Comparison of ENCODE assay signal across 8 cellular contexts in genomic region chr20:35284992-35285805, GRCh38. TPM values are rescaled to one million over a fixed set of nuclear protein-coding genes. Genes with fewer than 3 reads are reported as not detected.
DNase-seq lines count a peak whose midpoint lies in the region; ATAC-seq and TF ChIP-seq lines count a peak whose summit lies in the region.

No MANE protein-coding gene starts in this region.

- no peaks in the 10 kb centered on the region for H3K27me3 ChIP-seq in SJSA1 (replicated peaks)

- ATAC-seq in GM19035 (IDR thresholded peaks at IDR 0.05; ENCODE audit: unreplicated experiment) (peak; percentile 3), GM19351 (IDR thresholded peaks at IDR 0.05; ENCODE audit: unreplicated experiment) (no peak), GM21737 (IDR thresholded peaks at IDR 0.05; ENCODE audit: unreplicated experiment) (no peak), GM18505 (IDR thresholded peaks at IDR 0.05; ENCODE audit: unreplicated experiment) (no peak)

- H3K4me1 ChIP-seq in SJSA1 (replicated peaks) = peaks cover 9% of the 10 kb centered on the region

- H3K27ac ChIP-seq in SJSA1 = peak overlapping the region; percentile 62

- peaks cover 31% of the 10 kb centered on the region for H3K36me3 ChIP-seq in SJSA1

- no peaks in the 10 kb centered on the region for H3K9me3 ChIP-seq in SJSA1 (replicated peaks)

- H3K4me3 ChIP-seq in SJSA1 (peak overlapping the region; percentile 82), fibroblast of villous mesenchyme (ENCODE audit: low read depth, low read length) (peak overlapping the region; percentile 92), retinal pigment epithelial cell (ENCODE audit: low read length) (peak overlapping the region; percentile 84)

- TF ChIP-seq CTCF in fibroblast of villous mesenchyme (IDR thresholded peaks at IDR 0.05; ENCODE audit: insufficient read depth, low read depth, low read length) (no peak), retinal pigment epithelial cell (conservative IDR thresholded peaks at IDR 0.05; ENCODE audit: low read depth, low read length) (no peak)

- TF ChIP-seq POLR2A in GM18505 (IDR thresholded peaks at IDR 0.05; ENCODE audit: borderline replicate concordance, extremely low read depth, insufficient read depth, insufficient read length) = no peak

- DNase-seq in SJSA1 (ENCODE audit: low read depth in 1 of 2, low spot score in 2 of 2) = no peak
- no peak for DNase-seq in fibroblast of villous mesenchyme (ENCODE audit: low read depth)
- no peak for DNase-seq in retinal pigment epithelial cell (ENCODE audit: low read depth)
- no peak for DNase-seq in stimulated activated CD4-positive, alpha-beta T cell treated with anti-CD3 and anti-CD28 coated beads, Interleukin-4, amount 100 ng/mL, for 4 hours

RNA-seq across cellular contexts. Expression of gene EIF6, which starts 0.6 kb away (rescaled TPM):
- 118 and 155 TPM in 2 replicates for total RNA-seq in SJSA1 (2014; rRNA removed; shearing (Covaris generic))
- 107 and 123 TPM in 2 replicates for total RNA-seq in fibroblast of villous mesenchyme

RNA-seq across cellular contexts. Expression of gene FAM83C, which starts 7.0 kb away (rescaled TPM):
- not detected in 2 replicates for total RNA-seq in SJSA1 (2014; rRNA removed; shearing (Covaris generic))
- total RNA-seq in fibroblast of villous mesenchyme = not detected in 2 replicates

RNA-seq across cellular contexts. Expression of gene MMP24OS, which starts 7.3 kb away (rescaled TPM):
- total RNA-seq in SJSA1 (2014; rRNA removed; shearing (Covaris generic)) = 18.5 and 19.1 TPM in 2 replicates
- total RNA-seq in fibroblast of villous mesenchyme = 14.7 and 16.8 TPM in 2 replicates

RNA-seq across cellular contexts. Expression of gene MMP24, which starts 58.7 kb away (rescaled TPM):
- total RNA-seq in SJSA1 (2014; rRNA removed; shearing (Covaris generic)) = 0.50 and 0.71 TPM in 2 replicates
- 0.32 and 0.43 TPM in 2 replicates for total RNA-seq in fibroblast of villous mesenchyme
